ENCODE assay signal across 8 cellular contexts in genomic region chr5:71601222-71602026, GRCh38. TPM values are rescaled to one million over a fixed set of nuclear protein-coding genes. Genes with fewer than 3 reads are reported as not detected.
A peak's percentile ranks its signal among the peaks of the same experiment; 100 is the strongest.
DNase-seq lines count a peak whose midpoint lies in the region; ATAC-seq, FAIRE-seq and TF ChIP-seq lines count a peak whose summit lies in the region.

No MANE protein-coding gene starts in this region.

- peak overlapping the region; percentile 4; the same call in 1 of the 2 replicates for H3K9ac ChIP-seq in SK-N-SH

- POLR2A ChIA-PET in Caco-2 (lab: Charles Lee): interaction anchor here (1.1 kb wide), 1 partner anchor 14 kb away, joined by 5 read pairs; the partner anchor contains the start of gene MCCC2
- POLR2A ChIA-PET in SK-N-SH (lab: Yijun Ruan, JAX): no interaction called here

- no peaks in the 10 kb centered on the region for H3K27me3 Mint-ChIP-seq in Caco-2 (ENCODE audit: insufficient read depth, unreplicated experiment)
- H3K27me3 Mint-ChIP-seq in activated naive CD4-positive, alpha-beta T cell treated with anti-CD3 and anti-CD28 coated beads, Interleukin-2, amount 10 ng/mL, durations not matched to agents 7 days and 5 days: no peaks in the 10 kb centered on the region

- peak; percentile 42; the same call in 1 of the 2 replicates for TF ChIP-seq RAD21 in SK-N-SH (IDR thresholded peaks at IDR 0.05; ENCODE audit: low read length)

- CTCF ChIA-PET in Caco-2 (lab: Charles Lee): interaction anchor here (0.5 to 1.7 kb wide), 8 partner anchors 12 to 126 kb away, joined by 3 to 15 read pairs (median 3); partner anchors contain the start of gene MCCC2
- CTCF ChIA-PET in SK-N-SH (lab: Yijun Ruan, JAX): interaction anchor here (0.6 to 2.4 kb wide), 15 partner anchors 9 to 577 kb away, joined by 3 to 10 read pairs (median 4); partner anchors contain the start of gene MCCC2
- CTCF ChIA-PET in activated naive CD4-positive, alpha-beta T cell treated with anti-CD3 and anti-CD28 coated beads, Interleukin-2, amount 10 ng/mL, durations not matched to agents 7 days and 5 days (lab: Charles Lee): interaction anchor here (0.6 to 2.6 kb wide), 19 partner anchors 9 to 414 kb away, joined by 3 to 42 read pairs (median 3); partner anchors contain the start of gene MCCC2

- no peaks in the 10 kb centered on the region for H3K9me2 ChIP-seq in SK-N-SH

- ATAC-seq in GM19395 (IDR thresholded peaks at IDR 0.05; ENCODE audit: unreplicated experiment) (peak; percentile 91), HG03457 (IDR thresholded peaks at IDR 0.05; ENCODE audit: unreplicated experiment) (peak; percentile 73)

- no peaks in the 10 kb centered on the region for H3K9me3 Mint-ChIP-seq in Caco-2 (ENCODE audit: unreplicated experiment)
- H3K9me3 Mint-ChIP-seq in activated naive CD4-positive, alpha-beta T cell treated with anti-CD3 and anti-CD28 coated beads, Interleukin-2, amount 10 ng/mL, durations not matched to agents 7 days and 5 days: no peaks in the 10 kb centered on the region

- TF ChIP-seq CTCF in Caco-2 (IDR thresholded peaks at IDR 0.05; ENCODE audit: insufficient read depth in 1 of 2, low read depth in 1 of 2, low read length in 1 of 2, severe bottlenecking in 1 of 2, unreplicated experiment in 1 of 2) (peak; percentile 73 to 80), SK-N-SH (IDR thresholded peaks at IDR 0.05) (peak; percentile 84), cardiac muscle cell (IDR thresholded peaks at IDR 0.05; ENCODE audit: low read depth, low read length) (peak; percentile 74)

- no peaks in the 10 kb centered on the region for H3K9me3 ChIP-seq in Caco-2
- no peaks in the 10 kb centered on the region for H3K9me3 ChIP-seq in SK-N-SH
- no peaks in the 10 kb centered on the region for H3K9me3 ChIP-seq in cardiac muscle cell (ENCODE audit: low read depth)
- H3K9me3 ChIP-seq in small intestine (ENCODE audit: control insufficient read depth, low read depth): no peaks in the 10 kb centered on the region

- FAIRE-seq in small intestine (lab: Jason Lieb, UNC): no peak

- H3K27ac Mint-ChIP-seq in Caco-2 (ENCODE audit: unreplicated experiment): no peak overlapping the region
- peak overlapping the region; percentile 92 for H3K27ac Mint-ChIP-seq in activated naive CD4-positive, alpha-beta T cell treated with anti-CD3 and anti-CD28 coated beads, Interleukin-2, amount 10 ng/mL, durations not matched to agents 7 days and 5 days

- WGBS in SK-N-SH (ENCODE audit: low lambda C conversion rate): 23% methylated on average over 6 of the region's 6 CpGs
- 36 to 52% (median 43%) methylated on average over 6 of the region's 6 CpGs for WGBS in small intestine, 3 donors

- H3K4me1 Mint-ChIP-seq in Caco-2 (ENCODE audit: low read depth, unreplicated experiment): no peaks in the 10 kb centered on the region
- H3K4me1 Mint-ChIP-seq in activated naive CD4-positive, alpha-beta T cell treated with anti-CD3 and anti-CD28 coated beads, Interleukin-2, amount 10 ng/mL, durations not matched to agents 7 days and 5 days: peaks cover 32% of the 10 kb centered on the region

- H3K4me1 ChIP-seq in Caco-2 (no peaks in the 10 kb centered on the region; the same call in 1 of the 2 replicates), SK-N-SH (ENCODE audit: control insufficient read depth in 1 of 2, insufficient read depth in 2 of 2, low read depth in 1 of 2, low read length in 1 of 2) (peaks cover 3 to 8% of the 10 kb centered on the region in 2 experiments), cardiac muscle cell (ENCODE audit: low read depth) (no peaks in the 10 kb centered on the region), small intestine (ENCODE audit: control insufficient read depth in 2 of 2, insufficient read depth in 1 of 2, low read depth in 1 of 2, low read length in 1 of 2) (no peaks in the 10 kb centered on the region)

- no TSS peak for BruUV-seq in Caco-2 (replicated peaks; lab: Mats Ljungman, UMichigan)

- H3K27ac ChIP-seq in SK-N-SH (ENCODE audit: low read depth in 2 of 2, low read length in 1 of 2) (peak overlapping the region; percentile 20 to 90; a peak in 3 of 4 replicates), cardiac muscle cell (no peak overlapping the region), small intestine (ENCODE audit: low read depth in 1 of 2, low read length in 1 of 2) (peak overlapping the region; percentile 21 to 41)

- H3K36me3 ChIP-seq in Caco-2 (ENCODE audit: control insufficient read depth, insufficient read depth, low read length) (peaks cover 2% of the 10 kb centered on the region; the same call in 1 of the 2 replicates), SK-N-SH (replicated peaks in 1 of 2; ENCODE audit: control insufficient read depth in 1 of 2, insufficient read depth in 2 of 2, low read length in 1 of 2) (peaks cover 29 to 45% of the 10 kb centered on the region in 2 experiments), cardiac muscle cell (peaks cover 23% of the 10 kb centered on the region), small intestine (ENCODE audit: control insufficient read depth in 2 of 2, insufficient read depth in 2 of 2, low read length in 2 of 2) (peaks cover 8 to 18% of the 10 kb centered on the region in 2 donors)

- H3K27me3 ChIP-seq in Caco-2 (replicated peaks; ENCODE audit: control insufficient read depth, insufficient read depth, low read length): no peaks in the 10 kb centered on the region
- H3K27me3 ChIP-seq in SK-N-SH (ENCODE audit: insufficient read depth): no peaks in the 10 kb centered on the region
- no peaks in the 10 kb centered on the region for H3K27me3 ChIP-seq in cardiac muscle cell
- no peaks in the 10 kb centered on the region for H3K27me3 ChIP-seq in small intestine (ENCODE audit: control insufficient read depth in 2 of 2, insufficient read depth in 2 of 2, low read length in 2 of 2)

- H3K4me3 ChIP-seq in Caco-2 (ENCODE audit: low read depth, low read length) (no peak overlapping the region), SK-N-SH (ENCODE audit: low read depth in 2 of 2, low read length in 1 of 2) (peak overlapping the region in 1 of 2 experiments; percentile 10; a peak in 1 of 4 replicates), cardiac muscle cell (no peak overlapping the region), small intestine (ENCODE audit: low read depth in 1 of 2, low read length in 2 of 2) (no peak overlapping the region)

- intact Hi-C loops in Caco-2 (cut with micrococcal nuclease; ENCODE audit: unreplicated experiment): loop anchor here (1.0 kb wide), 2 partner anchors 14 to 28 kb away; partner anchors contain the start of gene MCCC2

- peak; percentile 54 to 62 for DNase-seq in Caco-2
- DNase-seq in SK-N-SH: peak; percentile 65
- peak; percentile 73 for DNase-seq in activated naive CD4-positive, alpha-beta T cell treated with anti-CD3 and anti-CD28 coated beads, Interleukin-2, amount 10 ng/mL, durations not matched to agents 7 days and 5 days
- peak; percentile 65 to 94 for DNase-seq in cardiac muscle cell (ENCODE audit: low read depth in 1 of 2, low spot score in 1 of 2)
- peak; percentile 73 for DNase-seq in small intestine
- no peak for DNase-seq in NCI-H2029 treated with DMSO at 0.1 percent for 48 hours (lab: John Stamatoyannopoulos, UW)

- peaks cover 72% of the 10 kb centered on the region for H3K36me3 Mint-ChIP-seq in Caco-2 (ENCODE audit: insufficient read depth, unreplicated experiment)
- H3K36me3 Mint-ChIP-seq in activated naive CD4-positive, alpha-beta T cell treated with anti-CD3 and anti-CD28 coated beads, Interleukin-2, amount 10 ng/mL, durations not matched to agents 7 days and 5 days: peaks cover 54% of the 10 kb centered on the region

- TF ChIP-seq EP300 in SK-N-SH (IDR thresholded peaks at IDR 0.05; ENCODE audit: borderline replicate concordance in 1 of 2, low read depth in 1 of 2, low read length in 1 of 2): peak in 1 of 2 experiments; percentile 66; a peak in 2 of 4 replicates

- H3F3A ChIP-seq in SK-N-SH (replicated peaks; ENCODE audit: insufficient read depth): peaks cover 37% of the 10 kb centered on the region

- no peaks in the 10 kb centered on the region for H3K79me2 ChIP-seq in SK-N-SH (ENCODE audit: insufficient read depth)

- H3K4me3 Mint-ChIP-seq in Caco-2 (ENCODE audit: unreplicated experiment): no peak overlapping the region
- H3K4me3 Mint-ChIP-seq in activated naive CD4-positive, alpha-beta T cell treated with anti-CD3 and anti-CD28 coated beads, Interleukin-2, amount 10 ng/mL, durations not matched to agents 7 days and 5 days: no peak overlapping the region

- peaks cover 4% of the 10 kb centered on the region; the same call in 1 of the 2 replicates for H4K20me1 ChIP-seq in SK-N-SH (ENCODE audit: insufficient read depth)

- H2AFZ ChIP-seq in SK-N-SH (ENCODE audit: low read depth): peak overlapping the region; percentile 25; the same call in 1 of the 2 replicates

- peak overlapping the region; percentile 65 for H3K4me2 ChIP-seq in SK-N-SH

TF ChIP-seq in SK-N-SH, 30 proteins besides CTCF, POLR2A, EP300 and RAD21 (continues in another document):
- TF ChIP-seq SIN3A (IDR thresholded peaks at IDR 0.05; ENCODE audit: borderline replicate concordance, low read depth, low read length): peak; percentile 59; the same call in 1 of the 2 replicates
- TF ChIP-seq CHD2 (IDR thresholded peaks at IDR 0.05; ENCODE audit: low read length, partially characterized antibody): no peak
- no peak for TF ChIP-seq RFX5 (IDR thresholded peaks at IDR 0.05; ENCODE audit: low read length)
- no peak for TF ChIP-seq USF2 (IDR thresholded peaks at IDR 0.05; ENCODE audit: borderline replicate concordance, low read depth, low read length)
- no peak for TF ChIP-seq NRF1 (IDR thresholded peaks at IDR 0.05; ENCODE audit: low read depth, low read length)
- TF ChIP-seq RXRA (IDR thresholded peaks at IDR 0.05; ENCODE audit: borderline replicate concordance, low read depth): peak; percentile 95
- TF ChIP-seq MEF2A (IDR thresholded peaks at IDR 0.05; ENCODE audit: borderline replicate concordance, low read depth): 0 out of 2 replicates have a peak, but pooled peaks have one; percentile 26
- peak; percentile 48; the same call in 1 of the 2 replicates for TF ChIP-seq TEAD4 (IDR thresholded peaks at IDR 0.05; ENCODE audit: borderline replicate concordance, insufficient read depth)
- no peak for TF ChIP-seq FOXJ3 (CRISPR knock-in tag; IDR thresholded peaks at IDR 0.05)

RNA-seq across cellular contexts. Expression of gene MCCC2, which starts 14.3 kb away (rescaled TPM):
- total RNA-seq in Caco-2 (2022) (113 and 124 TPM in 2 replicates), cardiac muscle cell (56.7 and 59.9 TPM in 2 replicates)
- polyA plus RNA-seq in SK-N-SH (2012; rRNA removed) (33.6 and 40.4 TPM in 2 replicates), cardiac muscle cell (47.2 and 48.5 TPM in 2 replicates), small intestine (10 to 100 TPM; 24.9 to 44.9 (median 35.8) TPM)
- polyA plus RNA-seq in SK-N-SH (2012; cell fraction: cytosol; rRNA removed): 42.9 and 44.3 TPM in 2 replicates
- polyA plus RNA-seq in SK-N-SH (2012; cell fraction: nucleus; rRNA removed): 17.2 and 37.9 TPM in 2 replicates
